ENCODE assay signal across 18 cellular contexts in genomic region chr20:57596358-57596757, GRCh38. TPM values are rescaled to one million over a fixed set of nuclear protein-coding genes. Genes with fewer than 3 reads are reported as not detected.
DNase-seq lines count a peak whose midpoint lies in the region; ATAC-seq and TF ChIP-seq lines count a peak whose summit lies in the region.
"Had no signal": no experiment of that assay in that cellular context is flagged by ENCODE, and none has a peak within 500 bp of the region (broad histone marks: within the 10 kb centered on the region; RNA-seq: fewer than 3 reads in every experiment).

No MANE protein-coding gene starts in this region.

- no peak for ATAC-seq in lower lobe of right lung

- no peaks in the 10 kb centered on the region for H3K9me3 Mint-ChIP-seq in activated CD4-positive, alpha-beta memory T cell treated with anti-CD3 and anti-CD28 coated beads, Interleukin-2, amount 10 ng/mL, durations not matched to agents 7 days and 5 days
- H3K9me3 Mint-ChIP-seq: CD8-positive, alpha-beta memory T cell; HFFc6 had no signal

- H3K79me2 ChIP-seq in KMS-11 (ENCODE audit: insufficient read depth, low read depth), result no peaks in the 10 kb centered on the region
- H3K79me2 ChIP-seq in PC-9 (ENCODE audit: low read depth), result no peaks in the 10 kb centered on the region
- no peaks in the 10 kb centered on the region for H3K79me2 ChIP-seq in hepatocyte

- intact Hi-C loops in PC-9 (cut with micrococcal nuclease; ENCODE audit: unreplicated experiment), result loop anchor here (2.0 to 10.0 kb wide), 2 partner anchors 22 to 502 kb away; no protein-coding TSS in a partner anchor
- intact Hi-C loops in lower lobe of right lung (cut with DNase I), result no loop called here
- intact Hi-C loops in left ventricle myocardium inferior (cut with micrococcal nuclease), result loop anchor here (5.0 kb wide), 1 partner anchor 616 kb away; no protein-coding TSS in a partner anchor

- H3K9me2 ChIP-seq in PC-9 (ENCODE audit: insufficient read depth) (no peaks in the 10 kb centered on the region), hepatocyte (replicated peaks; ENCODE audit: insufficient read depth) (no peaks in the 10 kb centered on the region)
- H3K9me2 ChIP-seq: SK-N-SH had no signal

- no peak overlapping the region for H3K27ac Mint-ChIP-seq in activated CD4-positive, alpha-beta memory T cell treated with anti-CD3 and anti-CD28 coated beads, Interleukin-2, amount 10 ng/mL, durations not matched to agents 7 days and 5 days
- H3K27ac Mint-ChIP-seq: HFFc6, T-helper 17 cell had no signal

- 83% methylated on average over 11 of the region's 11 CpGs for WGBS in hepatocyte (ENCODE audit: low lambda C conversion rate, missing lambda C conversion rate)

- POLR2A ChIA-PET in PC-9 (lab: Charles Lee; ENCODE audit: unreplicated experiment), result interaction anchor here (0.5 kb wide), 1 partner anchor 99 kb away, joined by 3 read pairs; no protein-coding TSS in a partner anchor
- POLR2A ChIA-PET in activated CD4-positive, alpha-beta memory T cell treated with anti-CD3 and anti-CD28 coated beads, Interleukin-2, amount 10 ng/mL, durations not matched to agents 7 days and 5 days (lab: Charles Lee), result interaction anchor here (0.9 to 3.3 kb wide), 2 partner anchors 23 to 194 kb away, joined by 3 to 12 read pairs; partner anchors contain the start of gene ZBP1

- no TSS peak for BruUV-seq in PC-9 (replicated peaks; lab: Mats Ljungman, UMichigan)

- H2AFZ ChIP-seq in KMS-11 (ENCODE audit: low read depth) (peak overlapping the region; percentile 38; the same call in 1 of the 2 replicates), PC-9 (no peak overlapping the region), hepatocyte (no peak overlapping the region)

- DNase-seq in BE2C (no peak), PC-9 (no peak), lower lobe of right lung (peak; percentile 28), NCI-H2029 (lab: John Stamatoyannopoulos, UW) (no peak), hepatocyte (ENCODE audit: low spot score) (no peak), left ventricle myocardium inferior (no peak)
- no peak for DNase-seq in activated CD4-positive, alpha-beta memory T cell treated with anti-CD3 and anti-CD28 coated beads, Interleukin-2, amount 10 ng/mL, durations not matched to agents 7 days and 5 days
- DNase-seq: HFFc6, KG1, NCI-H1436 treated with DMSO at 0.1 percent for 48 hours, NCI-H187 treated with DMSO at 0.1 percent for 48 hours, NCI-H2107 had no signal

- H3K4me3 Mint-ChIP-seq in activated CD4-positive, alpha-beta memory T cell treated with anti-CD3 and anti-CD28 coated beads, Interleukin-2, amount 10 ng/mL, durations not matched to agents 7 days and 5 days, result no peak overlapping the region
- H3K4me3 Mint-ChIP-seq: CD14-positive monocyte, HFFc6, T-helper 17 cell had no signal

- no peaks in the 10 kb centered on the region for H3K9me3 ChIP-seq in BE2C
- H3K9me3 ChIP-seq in PC-9 (ENCODE audit: insufficient read depth, low read depth), result no peaks in the 10 kb centered on the region
- H3K9me3 ChIP-seq in lower lobe of right lung, result no peaks in the 10 kb centered on the region
- no peaks in the 10 kb centered on the region for H3K9me3 ChIP-seq in hepatocyte (ENCODE audit: low read depth)
- no peaks in the 10 kb centered on the region for H3K9me3 ChIP-seq in left ventricle myocardium inferior (replicated peaks)
- H3K9me3 ChIP-seq: SK-N-SH had no signal

- H3K36me3 ChIP-seq in BE2C, result no peaks in the 10 kb centered on the region
- no peaks in the 10 kb centered on the region for H3K36me3 ChIP-seq in KMS-11 (ENCODE audit: insufficient read depth)
- H3K36me3 ChIP-seq in PC-9 (ENCODE audit: low read depth), result no peaks in the 10 kb centered on the region
- H3K36me3 ChIP-seq in lower lobe of right lung, result no peaks in the 10 kb centered on the region
- no peaks in the 10 kb centered on the region for H3K36me3 ChIP-seq in hepatocyte (replicated peaks; ENCODE audit: insufficient read depth, low read depth)
- no peaks in the 10 kb centered on the region for H3K36me3 ChIP-seq in left ventricle myocardium inferior

- no peaks in the 10 kb centered on the region for H3K27me3 ChIP-seq in BE2C
- peaks cover 5% of the 10 kb centered on the region; the same call in 1 of the 2 replicates for H3K27me3 ChIP-seq in KMS-11 (ENCODE audit: insufficient read depth, low read depth)
- peaks cover 11% of the 10 kb centered on the region; the same call in 1 of the 2 replicates for H3K27me3 ChIP-seq in PC-9 (ENCODE audit: insufficient read depth, low read depth)
- no peaks in the 10 kb centered on the region for H3K27me3 ChIP-seq in lower lobe of right lung (ENCODE audit: low read depth)
- H3K27me3 ChIP-seq in hepatocyte, result no peaks in the 10 kb centered on the region
- H3K27me3 ChIP-seq in left ventricle myocardium inferior (ENCODE audit: low read depth), result peaks cover 26% of the 10 kb centered on the region

- H4K20me1 ChIP-seq in KMS-11 (ENCODE audit: insufficient read depth), result no peaks in the 10 kb centered on the region
- no peaks in the 10 kb centered on the region for H4K20me1 ChIP-seq in PC-9 (ENCODE audit: insufficient read depth)
- H4K20me1 ChIP-seq in hepatocyte (ENCODE audit: insufficient read depth, poor library complexity, severe bottlenecking), result no peaks in the 10 kb centered on the region

- H3K4me1 ChIP-seq in BE2C (no peaks in the 10 kb centered on the region), KMS-11 (ENCODE audit: low read depth, poor library complexity, severe bottlenecking) (peaks cover 16% of the 10 kb centered on the region), PC-9 (replicated peaks; ENCODE audit: insufficient read depth) (peaks cover 4% of the 10 kb centered on the region; the same call in 1 of the 2 replicates), lower lobe of right lung (peaks cover 8% of the 10 kb centered on the region), hepatocyte (ENCODE audit: insufficient read depth) (no peaks in the 10 kb centered on the region), left ventricle myocardium inferior (peaks cover 8% of the 10 kb centered on the region)

- H3K9ac ChIP-seq in KMS-11, result no peak overlapping the region
- H3K9ac ChIP-seq: SK-N-SH had no signal

- H3K4me2 ChIP-seq in KMS-11 (peak overlapping the region; percentile 49), PC-9 (peak overlapping the region; percentile 78), hepatocyte (no peak overlapping the region)

- peaks cover 28% of the 10 kb centered on the region for H3K27me3 Mint-ChIP-seq in activated CD4-positive, alpha-beta memory T cell treated with anti-CD3 and anti-CD28 coated beads, Interleukin-2, amount 10 ng/mL, durations not matched to agents 7 days and 5 days
- H3K27me3 Mint-ChIP-seq: T-helper 17 cell had no signal

- H3K27ac ChIP-seq in KMS-11 (no peak overlapping the region), PC-9 (no peak overlapping the region), lower lobe of right lung (no peak overlapping the region), hepatocyte (no peak overlapping the region), left ventricle myocardium inferior (replicated peaks) (no peak overlapping the region)

- H3K4me3 ChIP-seq in BE2C (ENCODE audit: low read depth, low read length), result peak overlapping the region; percentile 35
- no peak overlapping the region for H3K4me3 ChIP-seq in KMS-11 (IDR thresholded peaks at IDR 0.05; ENCODE audit: insufficient read depth, low read depth, low read length)
- H3K4me3 ChIP-seq in PC-9, result no peak overlapping the region
- H3K4me3 ChIP-seq in lower lobe of right lung, result no peak overlapping the region
- no peak overlapping the region for H3K4me3 ChIP-seq in hepatocyte
- no peak overlapping the region for H3K4me3 ChIP-seq in left ventricle myocardium inferior

- TF ChIP-seq CTCF in BE2C (IDR thresholded peaks at IDR 0.05; ENCODE audit: low read depth, low read length), result no peak
- no peak for TF ChIP-seq CTCF in KMS-11 (conservative IDR thresholded peaks at IDR 0.05; ENCODE audit: low read depth, low read length)
- no peak for TF ChIP-seq CTCF in PC-9 (conservative IDR thresholded peaks at IDR 0.05)
- no peak for TF ChIP-seq CTCF in lower lobe of right lung (IDR thresholded peaks at IDR 0.05)
- no peak for TF ChIP-seq CTCF in hepatocyte (IDR thresholded peaks at IDR 0.05; ENCODE audit: poor library complexity)
- TF ChIP-seq CTCF in left ventricle myocardium inferior (IDR thresholded peaks at IDR 0.05; ENCODE audit: borderline replicate concordance), result no peak

- H3F3A ChIP-seq in PC-9 (ENCODE audit: insufficient read depth, low read depth), result peaks cover 18% of the 10 kb centered on the region; the same call in 1 of the 2 replicates

- no peaks in the 10 kb centered on the region for H3K36me3 Mint-ChIP-seq in activated CD4-positive, alpha-beta memory T cell treated with anti-CD3 and anti-CD28 coated beads, Interleukin-2, amount 10 ng/mL, durations not matched to agents 7 days and 5 days (ENCODE audit: low read depth)
- H3K36me3 Mint-ChIP-seq: CD14-positive monocyte; CD8-positive, alpha-beta memory T cell had no signal

- CTCF ChIA-PET in PC-9 (lab: Charles Lee), result interaction anchor here (0.5 to 1.7 kb wide), 4 partner anchors 10 to 619 kb away, joined by 3 to 8 read pairs (median 5); no protein-coding TSS in a partner anchor
- CTCF ChIA-PET in activated CD4-positive, alpha-beta memory T cell treated with anti-CD3 and anti-CD28 coated beads, Interleukin-2, amount 10 ng/mL, durations not matched to agents 7 days and 5 days (lab: Charles Lee), result interaction anchor here (0.8 to 7.1 kb wide), 19 partner anchors 10 to 615 kb away, joined by 3 to 65 read pairs (median 4); partner anchors contain the start of gene ZBP1

- peaks cover 17% of the 10 kb centered on the region for H3K4me1 Mint-ChIP-seq in activated CD4-positive, alpha-beta memory T cell treated with anti-CD3 and anti-CD28 coated beads, Interleukin-2, amount 10 ng/mL, durations not matched to agents 7 days and 5 days

RNA-seq across cellular contexts. Expression of gene ZBP1, which starts 23.9 kb away (rescaled TPM):
- not detected for polyA plus RNA-seq in BE2C (2012; ENCODE audit: insufficient read depth, insufficient read length, low read depth)
- total RNA-seq in PC-9 (2021) (not detected in 2 replicates), lower lobe of right lung (5.8 TPM), hepatocyte (not detected in 2 replicates), left ventricle myocardium inferior (not detected)
- total RNA-seq in activated CD4-positive, alpha-beta memory T cell treated with anti-CD3 and anti-CD28 coated beads, Interleukin-2, amount 10 ng/mL, durations not matched to agents 7 days and 5 days, result 10 to 100 TPM; 51.9 to 57.7 TPM
- not detected in 2 replicates for polyA plus RNA-seq in hepatocyte
- total RNA-seq: H7, HFFc6 had no signal
- polyA plus RNA-seq: SK-N-SH had no signal

RNA-seq across cellular contexts. Expression of gene PCK1, which starts 35.4 kb away (rescaled TPM):
- polyA plus RNA-seq in BE2C (2012; ENCODE audit: insufficient read depth, insufficient read length, low read depth), result not detected
- total RNA-seq in PC-9 (2021), result not detected in 2 replicates
- total RNA-seq in lower lobe of right lung, result not detected
- total RNA-seq in activated CD4-positive, alpha-beta memory T cell treated with anti-CD3 and anti-CD28 coated beads, Interleukin-2, amount 10 ng/mL, durations not matched to agents 7 days and 5 days, result not detected
- 12.0 and 12.8 TPM in 2 replicates for total RNA-seq in hepatocyte
- 8.8 and 11.6 TPM in 2 replicates for polyA plus RNA-seq in hepatocyte
- total RNA-seq in left ventricle myocardium inferior, result 0.25 TPM
- total RNA-seq: CD8-positive, alpha-beta memory T cell; H7; HFFc6; T-helper 17 cell had no signal
- polyA plus RNA-seq: CD14-positive monocyte; CD8-positive, alpha-beta memory T cell; SK-N-SH had no signal

Comparison
In these comparisons a context has a peak if more than half of its experiments do, and no peak if none do; other contexts are left out.
1. RNA of gene PCK1, which starts 35.4 kb away (total RNA-seq): 12.0 to 12.8 TPM in hepatocyte; 0.25 TPM in left ventricle myocardium inferior (single experiment), not detected in lower lobe of right lung (single experiment), not detected in PC-9 and not detected in activated CD4-positive, alpha-beta memory T cell treated with anti-CD3 and anti-CD28 coated beads, Interleukin-2, amount 10 ng/mL, durations not matched to agents 7 days and 5 days; every median in the first group is over 10 times any median in the second.